Comparison of ENCODE assay signal across 15 cellular contexts in genomic region chr17:61349350-61349749, GRCh38. TPM values are rescaled to one million over a fixed set of nuclear protein-coding genes. Genes with fewer than 3 reads are reported as not detected.
DNase-seq lines count a peak whose midpoint lies in the region; ATAC-seq and TF ChIP-seq lines count a peak whose summit lies in the region.
"Had no signal": no experiment of that assay in that cellular context is flagged by ENCODE, and none has a peak within 500 bp of the region (broad histone marks: within the 10 kb centered on the region; RNA-seq: fewer than 3 reads in every experiment).

No MANE protein-coding gene starts in this region.

- H2BK15ac ChIP-seq in H9 (ENCODE audit: low read depth, low read length): no peak overlapping the region

- H3K27ac Mint-ChIP-seq in Caco-2 (ENCODE audit: unreplicated experiment): no peak overlapping the region
- no peak overlapping the region for H3K27ac Mint-ChIP-seq in H9
- no peak overlapping the region for H3K27ac Mint-ChIP-seq in effector memory CD8-positive, alpha-beta T cell
- H3K27ac Mint-ChIP-seq: activated B cell treated with CpG ODN at 0.5 μM for 24 hours; activated T-helper 17 cell treated with anti-CD3 and anti-CD28 coated beads, Interleukin-2, amount 50 U/mL, for 72 hours had no signal

- H2BK12ac ChIP-seq in H9 (ENCODE audit: insufficient read length, low read depth, low read length): no peak overlapping the region

- H2BK120ac ChIP-seq in H9 (ENCODE audit: low read depth, low read length, poor library complexity, severe bottlenecking): no peak overlapping the region

- no peak overlapping the region for H3K27ac ChIP-seq in H9 (ENCODE audit: insufficient read length, low read depth, low read length)
- H3K27ac ChIP-seq: sigmoid colon had no signal

- no peak overlapping the region for H3K4me2 ChIP-seq in H9 (ENCODE audit: insufficient read depth, insufficient read length, low read length)

- H3K9ac ChIP-seq in H9 (ENCODE audit: extremely low read depth, insufficient read length, low read length): no peak overlapping the region

- H3K36me3 ChIP-seq in Caco-2 (ENCODE audit: control insufficient read depth, insufficient read depth, low read length): no peaks in the 10 kb centered on the region
- H3K36me3 ChIP-seq: sigmoid colon had no signal

- H3K4me3 Mint-ChIP-seq in Caco-2 (ENCODE audit: unreplicated experiment): no peak overlapping the region
- no peak overlapping the region for H3K4me3 Mint-ChIP-seq in H9
- H3K4me3 Mint-ChIP-seq in effector memory CD8-positive, alpha-beta T cell: no peak overlapping the region
- H3K4me3 Mint-ChIP-seq: activated B cell treated with CpG ODN at 0.5 μM for 24 hours; activated T-helper 17 cell treated with anti-CD3 and anti-CD28 coated beads, Interleukin-2, amount 50 U/mL, for 72 hours had no signal

- H3K27me3 ChIP-seq in Caco-2 (replicated peaks; ENCODE audit: control insufficient read depth, insufficient read depth, low read length) (no peaks in the 10 kb centered on the region), H9 (ENCODE audit: insufficient read depth, low read length) (no peaks in the 10 kb centered on the region)
- H3K27me3 ChIP-seq: sigmoid colon had no signal

- no peak overlapping the region for H4K91ac ChIP-seq in H9 (ENCODE audit: insufficient read length, low read depth, low read length)

- no peak overlapping the region for H3K4ac ChIP-seq in H9 (ENCODE audit: low read depth, low read length)

- H3K79me1 ChIP-seq in H9 (ENCODE audit: insufficient read depth, low read depth, low read length, poor library complexity, severe bottlenecking): no peaks in the 10 kb centered on the region

- H4K20me1 ChIP-seq in H9 (ENCODE audit: control insufficient read depth, insufficient read depth, insufficient read length): no peaks in the 10 kb centered on the region

- peak; percentile 20 to 45 for TF ChIP-seq CTCF in Caco-2 (IDR thresholded peaks at IDR 0.05; ENCODE audit: insufficient read depth in 1 of 2, low read depth in 1 of 2, low read length in 1 of 2, severe bottlenecking in 1 of 2, unreplicated experiment in 1 of 2)
- peak; percentile 58 for TF ChIP-seq CTCF in H9 (conservative IDR thresholded peaks at IDR 0.05)
- peak; percentile 17; the same call in 1 of the 2 replicates for TF ChIP-seq CTCF in WI38 (IDR thresholded peaks at IDR 0.05; ENCODE audit: low read depth, low read length)

- DNase-seq in Caco-2: peak in 1 of 2 experiments; percentile 36
- DNase-seq in H9: no peak
- DNase-seq in lung microvascular endothelial cell (ENCODE audit: low read depth in 2 of 2): peak; percentile 7 to 12
- DNase-seq in NCI-H1436 treated with DMSO at 0.1 percent for 48 hours (lab: John Stamatoyannopoulos, UW): no peak
- no peak for DNase-seq in effector CD8-positive, alpha-beta T cell (lab: John Stamatoyannopoulos, UW)
- no peak for DNase-seq in effector memory CD8-positive, alpha-beta T cell
- DNase-seq in NCI-H146 (lab: John Stamatoyannopoulos, UW): no peak
- DNase-seq: activated B cell treated with CpG ODN at 0.5 μM for 24 hours, DMS53, MV-4-11, SHP77 treated with DMSO at 0.1 percent for 48 hours, sigmoid colon had no signal

- no peak overlapping the region for H2BK20ac ChIP-seq in H9 (ENCODE audit: low read depth, low read length, poor library complexity, severe bottlenecking)

- H3T11ph ChIP-seq in H9 (ENCODE audit: low read length): no peak overlapping the region

- H3K4me1 ChIP-seq in Caco-2 (no peaks in the 10 kb centered on the region), H9 (ENCODE audit: insufficient read depth, low read length) (peaks cover 3% of the 10 kb centered on the region; the same call in 1 of the 2 replicates)
- H3K4me1 ChIP-seq: sigmoid colon had no signal

- no peak overlapping the region for H4K8ac ChIP-seq in H9 (replicated peaks; ENCODE audit: insufficient read length, low read depth, low read length)

- H3K9me3 Mint-ChIP-seq in Caco-2 (ENCODE audit: unreplicated experiment): no peaks in the 10 kb centered on the region
- no peaks in the 10 kb centered on the region for H3K9me3 Mint-ChIP-seq in H9
- H3K9me3 Mint-ChIP-seq in effector memory CD8-positive, alpha-beta T cell: no peaks in the 10 kb centered on the region
- H3K9me3 Mint-ChIP-seq: activated B cell treated with CpG ODN at 0.5 μM for 24 hours; activated T-helper 17 cell treated with anti-CD3 and anti-CD28 coated beads, Interleukin-2, amount 50 U/mL, for 72 hours had no signal

- H2BK5ac ChIP-seq in H9 (ENCODE audit: insufficient read length, low read length): no peak overlapping the region

- CTCF ChIA-PET in Caco-2 (lab: Charles Lee): interaction anchor here (0.6 to 1.1 kb wide), 4 partner anchors 13 to 378 kb away, joined by 3 to 7 read pairs (median 3); no protein-coding TSS in a partner anchor

- no peaks in the 10 kb centered on the region for H3K79me2 ChIP-seq in H9 (ENCODE audit: insufficient read depth, low read length)

- intact Hi-C loops in Caco-2 (cut with micrococcal nuclease; ENCODE audit: unreplicated experiment): loop anchor here (2.0 kb wide), 1 partner anchor 347 kb away; no protein-coding TSS in a partner anchor

- no peak overlapping the region for H3K56ac ChIP-seq in H9 (ENCODE audit: insufficient read length, low read depth, low read length)

- no peak overlapping the region for H3K23ac ChIP-seq in H9 (ENCODE audit: insufficient read length, low read depth, low read length)

- no peaks in the 10 kb centered on the region for H3K23me2 ChIP-seq in H9 (ENCODE audit: insufficient read length, low read depth, low read length, poor library complexity, severe bottlenecking)

- H3K9me3 ChIP-seq in Caco-2: no peaks in the 10 kb centered on the region
- H3K9me3 ChIP-seq in H9 (ENCODE audit: control insufficient read depth, low read depth, low read length): no peaks in the 10 kb centered on the region
- H3K9me3 ChIP-seq: sigmoid colon had no signal

- POLR2A ChIA-PET in Caco-2 (lab: Charles Lee): no interaction called here

- H3K4me3 ChIP-seq in Caco-2 (ENCODE audit: low read depth, low read length) (no peak overlapping the region), WI38 (ENCODE audit: low read depth, low read length) (no peak overlapping the region)
- H3K4me3 ChIP-seq: sigmoid colon had no signal

- H3K4me1 Mint-ChIP-seq in Caco-2 (ENCODE audit: low read depth, unreplicated experiment) (no peaks in the 10 kb centered on the region), H9 (peaks cover 20 to 21% of the 10 kb centered on the region in 2 experiments)
- no peaks in the 10 kb centered on the region for H3K4me1 Mint-ChIP-seq in effector memory CD8-positive, alpha-beta T cell (ENCODE audit: low read depth in 2 of 2)
- H3K4me1 Mint-ChIP-seq: activated B cell treated with CpG ODN at 0.5 μM for 24 hours; activated T-helper 17 cell treated with anti-CD3 and anti-CD28 coated beads, Interleukin-2, amount 50 U/mL, for 72 hours had no signal

- no peak overlapping the region for H4K5ac ChIP-seq in H9 (ENCODE audit: insufficient read length, low read depth, low read length)

- H3K36me3 Mint-ChIP-seq in Caco-2 (ENCODE audit: insufficient read depth, unreplicated experiment) (no peaks in the 10 kb centered on the region), H9 (ENCODE audit: insufficient read depth in 1 of 3, low read depth in 3 of 3) (no peaks in the 10 kb centered on the region; a peak in 1 of 7 replicates)
- H3K36me3 Mint-ChIP-seq in effector memory CD8-positive, alpha-beta T cell (ENCODE audit: insufficient read depth): peaks cover 3% of the 10 kb centered on the region

- no peak for ATAC-seq in effector memory CD8-positive, alpha-beta T cell (replicated peaks)
- ATAC-seq: activated T-helper 17 cell treated with anti-CD3 and anti-CD28 coated beads, Interleukin-2, amount 50 U/mL, for 72 hours; esophagus mucosa had no signal

- H3K27me3 Mint-ChIP-seq in Caco-2 (ENCODE audit: insufficient read depth, unreplicated experiment) (no peaks in the 10 kb centered on the region), H9 (ENCODE audit: low read depth) (no peaks in the 10 kb centered on the region; the same call in 1 of the 2 replicates)
- no peaks in the 10 kb centered on the region for H3K27me3 Mint-ChIP-seq in effector memory CD8-positive, alpha-beta T cell
- H3K27me3 Mint-ChIP-seq: activated B cell treated with CpG ODN at 0.5 μM for 24 hours; activated T-helper 17 cell treated with anti-CD3 and anti-CD28 coated beads, Interleukin-2, amount 50 U/mL, for 72 hours had no signal

- no CpG with 5 or more reads among the region's 3 CpGs for WGBS in H9 (ENCODE audit: extremely low coverage, insufficient read length, low lambda C conversion rate)

- H2AFZ ChIP-seq in H9 (ENCODE audit: low read length): no peak overlapping the region

- no peak overlapping the region for H3K14ac ChIP-seq in H9 (ENCODE audit: insufficient read depth, low read length)

- no TSS peak for BruUV-seq in Caco-2 (replicated peaks; lab: Mats Ljungman, UMichigan)

- no peak overlapping the region for H3K18ac ChIP-seq in H9 (ENCODE audit: insufficient read length, low read depth, low read length)

- H2AK5ac ChIP-seq in H9 (ENCODE audit: insufficient read length, low read length): no peak overlapping the region

RNA-seq across cellular contexts. Expression of gene TBX2, which starts 50.3 kb away (rescaled TPM):
- 8.9 and 11.5 TPM in 2 replicates for total RNA-seq in Caco-2 (2022)
- not detected in 2 replicates for total RNA-seq in H9 (2021)
- total RNA-seq in lung microvascular endothelial cell: under 0.01 TPM in 2 replicates
- total RNA-seq: activated B cell treated with CpG ODN at 0.5 μM for 24 hours; activated T-helper 17 cell treated with anti-CD3 and anti-CD28 coated beads, Interleukin-2, amount 50 U/mL, for 72 hours had no signal

Comparison
In these comparisons a context has a peak if more than half of its experiments do, and no peak if none do; other contexts are left out.
1. DNase-seq: peak in lung microvascular endothelial cell (2 of 2); none in H9 (single experiment), NCI-H1436 treated with DMSO at 0.1 percent for 48 hours (single experiment), effector CD8-positive, alpha-beta T cell (single experiment), effector memory CD8-positive, alpha-beta T cell (0 of 3) and NCI-H146 (single experiment).
2. Peak in every context shown above with its lines, with median percentiles within 50 percentile points of each other: CTCF ChIP-seq.